ENCODE assay signal across 25 cellular contexts in the genomic region with DNA sequence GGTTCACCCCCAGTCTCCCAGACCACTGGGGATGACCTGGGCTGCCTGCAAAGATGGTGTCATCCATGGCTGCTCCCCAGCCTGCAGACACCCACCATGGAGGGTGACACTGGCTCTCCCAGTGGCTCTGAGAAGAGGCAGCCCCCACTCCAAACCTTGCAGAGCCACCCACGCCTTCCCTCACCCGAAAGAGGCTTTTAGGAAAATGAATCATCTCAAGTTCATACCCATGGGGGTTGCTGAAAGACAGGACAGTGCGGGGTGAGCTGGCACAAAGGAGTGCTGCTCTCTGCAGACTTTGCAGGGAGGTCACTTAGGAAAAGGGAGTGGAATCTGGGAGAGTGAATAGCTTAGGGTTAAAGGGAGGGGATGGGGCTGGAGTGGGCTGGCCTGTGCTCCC. TPM values are rescaled to one million over a fixed set of nuclear protein-coding genes. Genes with fewer than 3 reads are reported as not detected.
DNase-seq lines count a peak whose midpoint lies in the region; FAIRE-seq and TF ChIP-seq lines count a peak whose summit lies in the region.
"Had no signal": no experiment of that assay in that cellular context is flagged by ENCODE, and none has a peak within 500 bp of the region (broad histone marks: within the 10 kb centered on the region; RNA-seq: fewer than 3 reads in every experiment).

No MANE protein-coding gene starts in this region.

- TF ChIP-seq POLR2A in breast epithelium (IDR thresholded peaks at IDR 0.05), result no peak

- no peaks in the 10 kb centered on the region for H3K27me3 ChIP-seq in breast epithelium
- H3K27me3 ChIP-seq in Karpas-422 (ENCODE audit: low read length), result no peaks in the 10 kb centered on the region
- H3K27me3 ChIP-seq: heart left ventricle, upper lobe of left lung had no signal

- POLR2A ChIA-PET in MCF 10A (lab: Yijun Ruan, JAX), result no interaction called here

- no peaks in the 10 kb centered on the region for H3K9me2 ChIP-seq in Karpas-422 (replicated peaks; ENCODE audit: insufficient read depth, low read length)

- no TSS peak for BruUV-seq in MCF 10A (replicated peaks; lab: Mats Ljungman, UMichigan)

- no peaks in the 10 kb centered on the region for H3K79me2 ChIP-seq in Karpas-422 (ENCODE audit: low read length)

- peak overlapping the region; percentile 18; the same call in 1 of the 2 replicates for H3K9ac ChIP-seq in Karpas-422 (ENCODE audit: low read length)

- H3K9me3 Mint-ChIP-seq in MCF 10A (ENCODE audit: unreplicated experiment), result no peaks in the 10 kb centered on the region
- H3K9me3 Mint-ChIP-seq: activated naive CD4-positive, alpha-beta T cell treated with anti-CD3 and anti-CD28 coated beads, Interleukin-2, amount 50 U/mL, for 24 hours; CD14-positive monocyte; effector memory CD8-positive, alpha-beta T cell; naive B cell had no signal

- no peak overlapping the region for H2AFZ ChIP-seq in Karpas-422 (ENCODE audit: low read length)

- H3K4me3 Mint-ChIP-seq in MCF 10A (ENCODE audit: unreplicated experiment), result no peak overlapping the region
- H3K4me3 Mint-ChIP-seq: activated naive CD4-positive, alpha-beta T cell treated with anti-CD3 and anti-CD28 coated beads, Interleukin-2, amount 50 U/mL, for 24 hours; CD14-positive monocyte; effector memory CD8-positive, alpha-beta T cell; naive B cell had no signal

- H3K36me3 ChIP-seq in breast epithelium (no peaks in the 10 kb centered on the region), Karpas-422 (ENCODE audit: insufficient read depth, low read length) (no peaks in the 10 kb centered on the region)
- H3K36me3 ChIP-seq: heart left ventricle, upper lobe of left lung had no signal

- TF ChIP-seq CTCF in MCF 10A (IDR thresholded peaks at IDR 0.05; ENCODE audit: unreplicated experiment) (no peak), breast epithelium (IDR thresholded peaks at IDR 0.05) (no peak), epithelial cell of esophagus (IDR thresholded peaks at IDR 0.05; ENCODE audit: insufficient read depth, low read depth, low read length, missing control alignments) (no peak)

- no peak for FAIRE-seq in urothelium cell line (lab: Jason Lieb, UNC)
- FAIRE-seq: GM12878, kidney had no signal

- H3K9me3 ChIP-seq in breast epithelium, result no peaks in the 10 kb centered on the region
- no peaks in the 10 kb centered on the region for H3K9me3 ChIP-seq in Karpas-422 (ENCODE audit: low read length)
- H3K9me3 ChIP-seq: heart left ventricle, upper lobe of left lung had no signal

- H3K4me3 ChIP-seq in breast epithelium (no peak overlapping the region), Karpas-422 (ENCODE audit: low read length) (no peak overlapping the region), epithelial cell of esophagus (ENCODE audit: low read length) (no peak overlapping the region)
- H3K4me3 ChIP-seq: GM12878, heart left ventricle, upper lobe of left lung had no signal

- DNase-seq in MCF 10A (ENCODE audit: unreplicated experiment), result peak; percentile 38
- no peak for DNase-seq in breast epithelium (ENCODE audit: low spot score in 2 of 2)
- DNase-seq in Karpas-422, result no peak
- peak; percentile 19 for DNase-seq in epithelial cell of esophagus (ENCODE audit: low read depth)
- DNase-seq in urothelium cell line (ENCODE audit: low spot score), result peak; percentile 41
- no peak for DNase-seq in COLO668 (lab: John Stamatoyannopoulos, UW; ENCODE audit: unreplicated experiment)
- DNase-seq in NCI-H1417 (lab: John Stamatoyannopoulos, UW), result no peak
- DNase-seq in GOT3 (lab: John Stamatoyannopoulos, UW), result no peak
- DNase-seq: aorta; Calu3; cortex of kidney; DND-41; effector memory CD8-positive, alpha-beta T cell; foreskin fibroblast; heart left ventricle; kidney; naive B cell; NCI-H1105 treated with DMSO at 0.1 percent for 48 hours; NCI-H2029 treated with DMSO at 0.1 percent for 48 hours; NCI-H2227 treated with DMSO at 0.1 percent for 48 hours; T-helper 1 cell; upper lobe of left lung had no signal

- no peaks in the 10 kb centered on the region for H4K20me1 ChIP-seq in Karpas-422 (ENCODE audit: insufficient read depth, low read depth, low read length)

- H3K4me2 ChIP-seq in Karpas-422 (ENCODE audit: low read depth, low read length, poor library complexity, severe bottlenecking), result peak overlapping the region; percentile 22

- CTCF ChIA-PET in MCF 10A (lab: Yijun Ruan, JAX), result interaction anchor here (0.8 to 1.4 kb wide), 3 partner anchors 9 to 115 kb away, joined by 3 to 5 read pairs (median 3); no protein-coding TSS in a partner anchor

- H3K27ac ChIP-seq in breast epithelium, result no peak overlapping the region
- H3K27ac ChIP-seq in Karpas-422 (ENCODE audit: low read length), result no peak overlapping the region
- H3K27ac ChIP-seq: heart left ventricle, upper lobe of left lung had no signal

- H3K4me1 ChIP-seq in breast epithelium (no peaks in the 10 kb centered on the region), Karpas-422 (ENCODE audit: low read length) (peaks cover 11% of the 10 kb centered on the region)
- H3K4me1 ChIP-seq: heart left ventricle, upper lobe of left lung had no signal

- H3K36me3 Mint-ChIP-seq in MCF 10A (ENCODE audit: insufficient read depth, unreplicated experiment), result no peaks in the 10 kb centered on the region
- H3K36me3 Mint-ChIP-seq: activated naive CD4-positive, alpha-beta T cell treated with anti-CD3 and anti-CD28 coated beads, Interleukin-2, amount 50 U/mL, for 24 hours; CD14-positive monocyte; naive B cell had no signal

- intact Hi-C loops in MCF 10A (cut with micrococcal nuclease) (no loop called here), breast epithelium (cut with DNase I; ENCODE audit: low total_unique reads) (no loop called here)

- peaks cover 6% of the 10 kb centered on the region for H3K4me1 Mint-ChIP-seq in MCF 10A (ENCODE audit: insufficient read depth, unreplicated experiment)
- H3K4me1 Mint-ChIP-seq: activated naive CD4-positive, alpha-beta T cell treated with anti-CD3 and anti-CD28 coated beads, Interleukin-2, amount 50 U/mL, for 24 hours; CD14-positive monocyte; naive B cell had no signal

- H3K27ac Mint-ChIP-seq in MCF 10A (ENCODE audit: low read depth, unreplicated experiment), result no peak overlapping the region
- H3K27ac Mint-ChIP-seq: activated naive CD4-positive, alpha-beta T cell treated with anti-CD3 and anti-CD28 coated beads, Interleukin-2, amount 50 U/mL, for 24 hours; CD14-positive monocyte; effector memory CD8-positive, alpha-beta T cell; naive B cell had no signal

- no peaks in the 10 kb centered on the region for H3K27me3 Mint-ChIP-seq in MCF 10A (ENCODE audit: insufficient read depth, unreplicated experiment)

RNA-seq across cellular contexts. Expression of gene MPHOSPH10, which starts 36.4 kb away (rescaled TPM):
- 31.4 and 32.8 TPM in 2 replicates for total RNA-seq in MCF 10A (2022)
- 10 to 100 TPM; 24.8 to 32.1 (median 27.5) TPM for total RNA-seq in breast epithelium
- total RNA-seq in Karpas-422 (2014; rRNA removed; shearing (Covaris generic); ENCODE audit: low replicate concordance), result 24.4 and 26.8 TPM in 2 replicates

RNA-seq across cellular contexts. Expression of gene MCEE, which starts 36.8 kb away (rescaled TPM):
- 14.7 and 14.9 TPM in 2 replicates for total RNA-seq in MCF 10A (2022)
- total RNA-seq in breast epithelium, result 10 to 100 TPM; 16.0 to 33.8 (median 27.5) TPM
- total RNA-seq in Karpas-422 (2014; rRNA removed; shearing (Covaris generic); ENCODE audit: low replicate concordance), result 22.3 and 27.9 TPM in 2 replicates

Comparison
In these comparisons a context has a peak if more than half of its experiments do, and no peak if none do; other contexts are left out.
1. DNase-seq: peak in MCF 10A (single experiment), epithelial cell of esophagus (single experiment) and urothelium cell line (single experiment); none in breast epithelium (0 of 2), Karpas-422 (single experiment), COLO668 (single experiment), NCI-H1417 (0 of 3) and GOT3 (single experiment).